ENCODE assay signal across 22 cellular contexts in genomic region chr9:107513464-107514092, GRCh38. TPM values are rescaled to one million over a fixed set of nuclear protein-coding genes. Genes with fewer than 3 reads are reported as not detected.
DNase-seq lines count a peak whose midpoint lies in the region; ATAC-seq and TF ChIP-seq lines count a peak whose summit lies in the region.
"Had no signal": no experiment of that assay in that cellular context is flagged by ENCODE, and none has a peak within 500 bp of the region (broad histone marks: within the 10 kb centered on the region; RNA-seq: fewer than 3 reads in every experiment).

No MANE protein-coding gene starts in this region.

- intact Hi-C loops in dendritic cell treated with granulocyte-macrophage colony-stimulating factor and Interleukin-4, amounts not matched to agents 40 ng/mL and 50 ng/mL, for 4 days (cut with micrococcal nuclease), result no loop called here
- intact Hi-C loops in A673 (cut with micrococcal nuclease; ENCODE audit: unreplicated experiment), result no loop called here

- H3K36me3 ChIP-seq in BE2C (no peaks in the 10 kb centered on the region), A673 (ENCODE audit: insufficient read depth, low read length, poor library complexity, severe bottlenecking) (no peaks in the 10 kb centered on the region)
- H3K36me3 ChIP-seq: esophagus squamous epithelium, gastroesophageal sphincter had no signal

- H3K4me1 ChIP-seq in BE2C (no peaks in the 10 kb centered on the region), A673 (ENCODE audit: insufficient read depth, low read length, poor library complexity, severe bottlenecking) (no peaks in the 10 kb centered on the region)
- H3K4me1 ChIP-seq: esophagus squamous epithelium, gastroesophageal sphincter had no signal

- H3K9me3 ChIP-seq in BE2C (no peaks in the 10 kb centered on the region), A673 (ENCODE audit: low read depth, low read length, poor library complexity, severe bottlenecking) (no peaks in the 10 kb centered on the region)
- H3K9me3 ChIP-seq: esophagus squamous epithelium, gastroesophageal sphincter had no signal

- no peaks in the 10 kb centered on the region for H3K36me3 Mint-ChIP-seq in dendritic cell treated with granulocyte-macrophage colony-stimulating factor and Interleukin-4, amounts not matched to agents 40 ng/mL and 50 ng/mL, for 4 days (ENCODE audit: low read depth)
- H3K36me3 Mint-ChIP-seq: brain; CD8-positive, alpha-beta memory T cell had no signal

- peaks cover 22% of the 10 kb centered on the region for H3K4me1 Mint-ChIP-seq in dendritic cell treated with granulocyte-macrophage colony-stimulating factor and Interleukin-4, amounts not matched to agents 40 ng/mL and 50 ng/mL, for 4 days (ENCODE audit: low read depth)
- H3K4me1 Mint-ChIP-seq: brain; CD8-positive, alpha-beta memory T cell; endodermal cell had no signal

- POLR2A ChIA-PET in A673 (lab: Charles Lee; ENCODE audit: low non-redundant PET), result no interaction called here

- H3K27ac ChIP-seq in A673 (ENCODE audit: low read depth, low read length, poor library complexity, severe bottlenecking), result no peak overlapping the region
- H3K27ac ChIP-seq: esophagus squamous epithelium, gastroesophageal sphincter had no signal

- no peaks in the 10 kb centered on the region for H3K9me3 Mint-ChIP-seq in dendritic cell treated with granulocyte-macrophage colony-stimulating factor and Interleukin-4, amounts not matched to agents 40 ng/mL and 50 ng/mL, for 4 days
- H3K9me3 Mint-ChIP-seq: brain; CD8-positive, alpha-beta memory T cell; endodermal cell had no signal

- no peaks in the 10 kb centered on the region for H3K27me3 ChIP-seq in BE2C
- H3K27me3 ChIP-seq in A673 (replicated peaks; ENCODE audit: insufficient read depth, low read depth, low read length, poor library complexity), result no peaks in the 10 kb centered on the region
- H3K27me3 ChIP-seq: esophagus squamous epithelium, gastroesophageal sphincter had no signal

- H3K27ac Mint-ChIP-seq in dendritic cell treated with granulocyte-macrophage colony-stimulating factor and Interleukin-4, amounts not matched to agents 40 ng/mL and 50 ng/mL, for 4 days, result peak overlapping the region; percentile 79
- H3K27ac Mint-ChIP-seq: activated CD8-positive, alpha-beta T cell treated with anti-CD3 and anti-CD28 coated beads, Interleukin-2, amount 10 ng/mL, durations not matched to agents 7 days and 5 days; brain; CD8-positive, alpha-beta memory T cell; endodermal cell had no signal

- DNase-seq in CD1c-positive myeloid dendritic cell (ENCODE audit: extremely low spot score), result peak; percentile 81
- peak; percentile 9 for DNase-seq in NCI-H526 treated with DMSO at 0.1 percent for 48 hours (lab: John Stamatoyannopoulos, UW)
- DNase-seq in BE2C, result no peak
- no peak for DNase-seq in A673 (ENCODE audit: low spot score)
- DNase-seq: activated CD4-positive, alpha-beta T cell treated with anti-CD3 and anti-CD28 coated beads for 1 hour; activated CD8-positive, alpha-beta T cell treated with anti-CD3 and anti-CD28 coated beads, Interleukin-2, amount 10 ng/mL, durations not matched to agents 7 days and 5 days; activated gamma-delta T cell treated with Interleukin-2 at 50 U/mL for 16 hours; CD8-positive, alpha-beta memory T cell; DND-41; endodermal cell; esophagus squamous epithelium; islet precursor cell; NCI-H187 treated with DMSO at 0.1 percent for 48 hours; NCI-H446 treated with DMSO at 0.1 percent for 48 hours had no signal

- H3K27me3 Mint-ChIP-seq in dendritic cell treated with granulocyte-macrophage colony-stimulating factor and Interleukin-4, amounts not matched to agents 40 ng/mL and 50 ng/mL, for 4 days, result peaks cover 5% of the 10 kb centered on the region

- CTCF ChIA-PET in A673 (lab: Charles Lee), result no interaction called here

- H3K4me3 ChIP-seq in BE2C (ENCODE audit: low read depth, low read length) (no peak overlapping the region), A673 (ENCODE audit: low read depth, low read length, poor library complexity, severe bottlenecking) (no peak overlapping the region)
- H3K4me3 ChIP-seq: esophagus squamous epithelium, gastroesophageal sphincter, lung had no signal

- BruUV-seq in A673 (replicated peaks; lab: Mats Ljungman, UMichigan), result no TSS peak

- ATAC-seq in HG03103 (IDR thresholded peaks at IDR 0.05; ENCODE audit: low read depth, unreplicated experiment) (peak; percentile 61), GM18868 (IDR thresholded peaks at IDR 0.05; ENCODE audit: unreplicated experiment) (no peak), GM21447 (IDR thresholded peaks at IDR 0.05; ENCODE audit: unreplicated experiment) (no peak)
- ATAC-seq: activated CD8-positive, alpha-beta T cell treated with anti-CD3 and anti-CD28 coated beads, Interleukin-2, amount 10 ng/mL, durations not matched to agents 7 days and 5 days; gastroesophageal sphincter; HCT116 had no signal

- no peak overlapping the region for H3K4me3 Mint-ChIP-seq in dendritic cell treated with granulocyte-macrophage colony-stimulating factor and Interleukin-4, amounts not matched to agents 40 ng/mL and 50 ng/mL, for 4 days
- H3K4me3 Mint-ChIP-seq: activated CD8-positive, alpha-beta T cell treated with anti-CD3 and anti-CD28 coated beads, Interleukin-2, amount 10 ng/mL, durations not matched to agents 7 days and 5 days; brain; CD8-positive, alpha-beta memory T cell; endodermal cell had no signal

- TF ChIP-seq CTCF in BE2C (IDR thresholded peaks at IDR 0.05; ENCODE audit: low read depth, low read length), result no peak
- no peak for TF ChIP-seq CTCF in A673 (conservative IDR thresholded peaks at IDR 0.05; ENCODE audit: low read depth, low read length)

RNA-seq across cellular contexts. Expression of gene KLF4, which starts 24.0 kb away (rescaled TPM):
- polyA plus RNA-seq in BE2C (2012; ENCODE audit: insufficient read depth, insufficient read length, low read depth), result 0.19 TPM
- total RNA-seq in A673 (2021), result 0.28 and 0.49 TPM in 2 replicates
- polyA plus RNA-seq: CD8-positive, alpha-beta memory T cell had no signal

Comparison
In these comparisons a context has a peak if more than half of its experiments do, and no peak if none do; other contexts are left out.
1. DNase-seq: peak in CD1c-positive myeloid dendritic cell (single experiment) and NCI-H526 treated with DMSO at 0.1 percent for 48 hours (single experiment); none in BE2C (single experiment) and A673 (single experiment).